Comparison of ENCODE assay signal across 1 cellular context in genomic region chr2:3223080-3223923, GRCh38.
TF ChIP-seq lines count a peak whose summit lies in the region.

No MANE protein-coding gene starts in this region.

TF ChIP-seq in SK-N-SH, 30 proteins besides CTCF, POLR2A, EP300 and RAD21 (continued from another document):
- TF ChIP-seq, protein P1, sequence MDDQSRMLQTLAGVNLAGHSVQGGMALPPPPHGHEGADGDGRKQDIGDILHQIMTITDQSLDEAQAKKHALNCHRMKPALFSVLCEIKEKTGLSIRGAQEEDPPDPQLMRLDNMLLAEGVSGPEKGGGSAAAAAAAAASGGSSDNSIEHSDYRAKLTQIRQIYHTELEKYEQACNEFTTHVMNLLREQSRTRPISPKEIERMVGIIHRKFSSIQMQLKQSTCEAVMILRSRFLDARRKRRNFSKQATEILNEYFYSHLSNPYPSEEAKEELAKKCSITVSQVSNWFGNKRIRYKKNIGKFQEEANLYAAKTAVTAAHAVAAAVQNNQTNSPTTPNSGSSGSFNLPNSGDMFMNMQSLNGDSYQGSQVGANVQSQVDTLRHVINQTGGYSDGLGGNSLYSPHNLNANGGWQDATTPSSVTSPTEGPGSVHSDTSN (IDR thresholded peaks at IDR 0.05), result no peak
- TF ChIP-seq RFX5 (IDR thresholded peaks at IDR 0.05; ENCODE audit: low read length) (no peak), TEAD4 (IDR thresholded peaks at IDR 0.05; ENCODE audit: borderline replicate concordance, insufficient read depth) (no peak), MAX (IDR thresholded peaks at IDR 0.05; ENCODE audit: low read depth) (no peak)
